In the genomic region with DNA sequence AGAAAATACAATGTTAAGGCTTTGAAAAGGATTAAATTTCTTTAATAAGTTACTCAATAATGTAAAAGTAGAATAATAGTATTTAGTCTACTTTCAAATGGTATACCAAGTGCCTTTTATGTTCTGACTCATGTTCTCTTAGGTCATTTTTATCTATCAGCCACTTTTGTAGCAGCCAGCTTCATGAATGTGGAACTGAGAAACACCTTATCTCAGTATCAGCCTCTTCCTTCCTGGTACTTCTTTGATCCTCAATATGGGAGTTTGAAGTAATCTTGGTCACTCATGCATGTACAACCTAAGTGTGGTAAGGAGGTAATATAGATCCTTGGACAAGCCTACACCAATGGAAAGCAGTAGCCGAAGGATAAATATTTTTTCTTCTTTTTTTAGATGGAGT, we compare ENCODE assay signal across 1 cellular context.
A peak's percentile ranks its signal among the peaks of the same experiment; 100 is the strongest.
TF ChIP-seq lines count a peak whose summit lies in the region.

No MANE protein-coding gene starts in this region.

TF ChIP-seq in GM12878, 131 proteins besides CTCF, POLR2A, EP300 and RAD21 (continued from another document):
- TF ChIP-seq JUNB (IDR thresholded peaks at IDR 0.05) (peak; percentile 24; the same call in 1 of the 2 replicates), ZNF217 (IDR thresholded peaks at IDR 0.05) (peak; percentile 63; the same call in 1 of the 2 replicates), MTA2 (IDR thresholded peaks at IDR 0.05; ENCODE audit: low read depth) (peak; percentile 44; the same call in 1 of the 2 replicates), ETV6 (conservative IDR thresholded peaks at IDR 0.05 in 1 of 2, IDR thresholded peaks at IDR 0.05 in 1 of 2; ENCODE audit: borderline replicate concordance in 1 of 2, low read depth in 1 of 2) (peak in 1 of 2 experiments; percentile 24; a peak in 1 of 4 replicates), IKZF2 (IDR thresholded peaks at IDR 0.05) (peak; percentile 77 to 83; a peak in 3 of 4 replicates), POU2F2 (IDR thresholded peaks at IDR 0.05; ENCODE audit: borderline replicate concordance, low read depth, low read length) (no peak), NFXL1 (IDR thresholded peaks at IDR 0.05; ENCODE audit: borderline replicate concordance) (no peak), MAX (IDR thresholded peaks at IDR 0.05; ENCODE audit: low read depth, low read length) (no peak), ZBTB40 (IDR thresholded peaks at IDR 0.05; ENCODE audit: borderline replicate concordance) (no peak), NFIC (IDR thresholded peaks at IDR 0.05; ENCODE audit: low read depth, low read length) (peak; percentile 43; the same call in 1 of the 2 replicates)
TF ChIP-seq in GM12878: peak in this region for 12.
